Comparison of ENCODE assay signal across 29 cellular contexts in the genomic region with DNA sequence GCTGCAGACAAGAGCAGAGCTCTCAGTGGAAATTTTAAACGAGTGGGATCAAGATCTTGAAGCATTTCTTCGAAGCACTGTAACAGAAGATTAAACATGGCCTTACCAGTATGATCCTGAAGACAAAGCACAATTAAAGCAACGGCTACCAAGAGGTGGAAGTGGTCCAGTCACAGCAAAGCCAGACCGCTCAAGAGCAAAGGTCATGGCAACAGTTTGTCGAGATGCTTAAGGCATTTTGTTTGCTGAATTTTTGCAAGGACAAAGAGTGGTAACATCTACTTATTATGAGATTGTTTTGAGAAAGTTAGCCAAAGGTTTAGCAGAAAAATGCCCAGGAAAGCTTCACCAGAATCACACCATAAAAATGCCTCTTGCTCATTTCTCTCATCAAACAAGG.
"Had no signal": no experiment of that assay in that cellular context is flagged by ENCODE, and none has a peak within 500 bp of the region (broad histone marks: within the 10 kb centered on the region; RNA-seq: fewer than 3 reads in every experiment).

No MANE protein-coding gene starts in this region.

- H3K36me3 ChIP-seq: adrenal gland, SJSA1 had no signal

- H3K4me2 ChIP-seq: KMS-11, SK-N-SH had no signal

- H3K4me3 Mint-ChIP-seq: activated CD4-positive, alpha-beta T cell treated with anti-CD3 and anti-CD28 coated beads, Interleukin-2, amount 10 ng/mL, durations not matched to agents 24 days and 14 days; activated CD8-positive, alpha-beta T cell treated with anti-CD3 and anti-CD28 coated beads for 36 hours; activated naive CD4-positive, alpha-beta T cell treated with anti-CD3 and anti-CD28 coated beads for 36 hours; activated T-cell treated with anti-CD3 and anti-CD28 coated beads, Interleukin-2, amount 50 U/mL, for 72 hours; brain had no signal

- H3K4me1 Mint-ChIP-seq: brain had no signal

- H3K9me3 Mint-ChIP-seq: brain had no signal

- H3K36me3 Mint-ChIP-seq: brain had no signal

- H3K4me3 ChIP-seq: adrenal gland, SJSA1 had no signal

- H3K27me3 ChIP-seq: adrenal gland, SJSA1 had no signal

- H3K27ac ChIP-seq: adrenal gland, KMS-11, SJSA1 had no signal

- H3K27ac Mint-ChIP-seq: activated CD8-positive, alpha-beta T cell treated with anti-CD3 and anti-CD28 coated beads for 36 hours; activated naive CD4-positive, alpha-beta T cell treated with anti-CD3 and anti-CD28 coated beads for 36 hours; activated naive CD4-positive, alpha-beta T cell treated with anti-CD3 and anti-CD28 coated beads, Interleukin-2, amount 50 U/mL, for 72 hours; activated T-helper 2 cell treated with anti-CD3 and anti-CD28 coated beads, Interferon-gamma antibody, Interleukin-2, Interleukin-4, amounts not matched to agents 10 μg/mL and 5 μg/mL and 100 μg/mL, durations not matched to agents 14 hours and 24 hours and 36 hours; brain had no signal

- H3K9me3 ChIP-seq: adrenal gland, SJSA1, SK-N-SH had no signal

- H3K4me1 ChIP-seq: SJSA1 had no signal

- H3K9ac ChIP-seq: KMS-11, SK-N-SH had no signal

- FAIRE-seq: bronchial epithelial cell had no signal

- DNase-seq: activated CD4-positive, alpha-beta T cell treated with anti-CD3 and anti-CD28 coated beads, Interleukin-2, amount 10 ng/mL, durations not matched to agents 24 days and 14 days; activated CD4-positive, alpha-beta T cell treated with anti-CD3 and anti-CD28 coated beads, Interleukin-2, amount 50 U/mL, for 4 hours; activated CD8-positive, alpha-beta T cell treated with anti-CD3 and anti-CD28 coated beads for 36 hours; activated gamma-delta T cell; activated naive CD4-positive, alpha-beta T cell treated with anti-CD3 and anti-CD28 coated beads for 36 hours; activated T-cell treated with anti-CD3 and anti-CD28 coated beads, Interleukin-2, amount 50 U/mL, for 1 hour; activated T-cell treated with anti-CD3 and anti-CD28 coated beads, Interleukin-2, amount 50 U/mL, for 72 hours; adrenal gland; caudate nucleus; cerebellar nuclear complex; NCI-H1092 treated with DMSO at 0.1 percent for 48 hours; NCI-H1417; NCI-H146; NCI-H187; NCI-H2029 treated with DMSO at 0.1 percent for 48 hours; NCI-H2107; NCI-H2171; NCI-H510A; NCI-H526; NCI-H748 treated with DMSO at 0.1 percent for 48 hours; NK-92 treated with Interleukin-12 subunit alpha and Interleukin-12 subunit beta, amount 100 ng/mL, for 24 hours; SHP77 treated with DMSO at 0.1 percent for 48 hours; SK-N-SH had no signal

- H3K27me3 Mint-ChIP-seq: activated CD4-positive, alpha-beta T cell treated with anti-CD3 and anti-CD28 coated beads, Interleukin-2, amount 10 ng/mL, durations not matched to agents 24 days and 14 days; activated CD8-positive, alpha-beta T cell treated with anti-CD3 and anti-CD28 coated beads for 36 hours had no signal
